ENCODE assay signal across 1 cellular context in the genomic region with DNA sequence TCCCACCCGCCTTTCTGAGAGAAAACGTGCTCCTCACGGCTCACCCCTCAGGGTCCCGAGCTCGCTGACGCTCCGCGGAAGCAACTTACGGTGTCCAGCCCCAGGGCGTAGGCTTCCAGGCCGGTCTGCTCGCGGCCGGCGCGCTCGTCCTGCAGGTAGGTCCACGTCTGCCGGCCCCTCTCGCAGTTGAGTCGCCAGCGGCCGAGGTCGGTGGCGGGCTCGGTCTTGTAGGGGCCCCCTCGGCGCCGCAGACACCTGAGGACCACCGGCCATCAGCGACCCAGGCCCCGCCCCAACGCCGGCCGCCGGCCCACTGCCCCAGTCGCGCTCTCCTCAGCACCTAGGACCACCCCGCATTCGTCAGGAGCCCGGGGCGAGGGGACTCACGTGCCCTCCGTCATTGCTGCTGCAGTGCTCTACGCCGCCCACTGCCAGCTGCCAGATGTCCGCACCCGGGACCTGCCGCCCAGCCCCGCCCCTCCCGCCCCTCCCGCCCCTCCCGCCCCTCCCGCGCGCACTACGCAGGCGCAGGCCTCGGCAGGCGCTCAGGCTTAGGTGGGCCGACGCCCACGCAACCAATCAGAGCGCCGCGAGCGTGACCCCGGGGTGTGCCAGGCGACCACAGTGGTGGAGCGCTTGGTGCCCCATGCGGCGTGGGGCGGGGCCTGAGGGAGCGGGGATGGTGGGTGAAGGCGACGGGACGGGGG.
TF ChIP-seq lines count a peak whose summit lies in the region.

A gene (minus strand): TSS at position 430 of the 707 bp plus-strand sequence. CDS start 29 bp downstream, at position 401.

TF ChIP-seq in HepG2, 621 proteins besides CTCF, POLR2A, EP300 and RAD21 (continued from another document and continues in another):
- TF ChIP-seq, protein P1, sequence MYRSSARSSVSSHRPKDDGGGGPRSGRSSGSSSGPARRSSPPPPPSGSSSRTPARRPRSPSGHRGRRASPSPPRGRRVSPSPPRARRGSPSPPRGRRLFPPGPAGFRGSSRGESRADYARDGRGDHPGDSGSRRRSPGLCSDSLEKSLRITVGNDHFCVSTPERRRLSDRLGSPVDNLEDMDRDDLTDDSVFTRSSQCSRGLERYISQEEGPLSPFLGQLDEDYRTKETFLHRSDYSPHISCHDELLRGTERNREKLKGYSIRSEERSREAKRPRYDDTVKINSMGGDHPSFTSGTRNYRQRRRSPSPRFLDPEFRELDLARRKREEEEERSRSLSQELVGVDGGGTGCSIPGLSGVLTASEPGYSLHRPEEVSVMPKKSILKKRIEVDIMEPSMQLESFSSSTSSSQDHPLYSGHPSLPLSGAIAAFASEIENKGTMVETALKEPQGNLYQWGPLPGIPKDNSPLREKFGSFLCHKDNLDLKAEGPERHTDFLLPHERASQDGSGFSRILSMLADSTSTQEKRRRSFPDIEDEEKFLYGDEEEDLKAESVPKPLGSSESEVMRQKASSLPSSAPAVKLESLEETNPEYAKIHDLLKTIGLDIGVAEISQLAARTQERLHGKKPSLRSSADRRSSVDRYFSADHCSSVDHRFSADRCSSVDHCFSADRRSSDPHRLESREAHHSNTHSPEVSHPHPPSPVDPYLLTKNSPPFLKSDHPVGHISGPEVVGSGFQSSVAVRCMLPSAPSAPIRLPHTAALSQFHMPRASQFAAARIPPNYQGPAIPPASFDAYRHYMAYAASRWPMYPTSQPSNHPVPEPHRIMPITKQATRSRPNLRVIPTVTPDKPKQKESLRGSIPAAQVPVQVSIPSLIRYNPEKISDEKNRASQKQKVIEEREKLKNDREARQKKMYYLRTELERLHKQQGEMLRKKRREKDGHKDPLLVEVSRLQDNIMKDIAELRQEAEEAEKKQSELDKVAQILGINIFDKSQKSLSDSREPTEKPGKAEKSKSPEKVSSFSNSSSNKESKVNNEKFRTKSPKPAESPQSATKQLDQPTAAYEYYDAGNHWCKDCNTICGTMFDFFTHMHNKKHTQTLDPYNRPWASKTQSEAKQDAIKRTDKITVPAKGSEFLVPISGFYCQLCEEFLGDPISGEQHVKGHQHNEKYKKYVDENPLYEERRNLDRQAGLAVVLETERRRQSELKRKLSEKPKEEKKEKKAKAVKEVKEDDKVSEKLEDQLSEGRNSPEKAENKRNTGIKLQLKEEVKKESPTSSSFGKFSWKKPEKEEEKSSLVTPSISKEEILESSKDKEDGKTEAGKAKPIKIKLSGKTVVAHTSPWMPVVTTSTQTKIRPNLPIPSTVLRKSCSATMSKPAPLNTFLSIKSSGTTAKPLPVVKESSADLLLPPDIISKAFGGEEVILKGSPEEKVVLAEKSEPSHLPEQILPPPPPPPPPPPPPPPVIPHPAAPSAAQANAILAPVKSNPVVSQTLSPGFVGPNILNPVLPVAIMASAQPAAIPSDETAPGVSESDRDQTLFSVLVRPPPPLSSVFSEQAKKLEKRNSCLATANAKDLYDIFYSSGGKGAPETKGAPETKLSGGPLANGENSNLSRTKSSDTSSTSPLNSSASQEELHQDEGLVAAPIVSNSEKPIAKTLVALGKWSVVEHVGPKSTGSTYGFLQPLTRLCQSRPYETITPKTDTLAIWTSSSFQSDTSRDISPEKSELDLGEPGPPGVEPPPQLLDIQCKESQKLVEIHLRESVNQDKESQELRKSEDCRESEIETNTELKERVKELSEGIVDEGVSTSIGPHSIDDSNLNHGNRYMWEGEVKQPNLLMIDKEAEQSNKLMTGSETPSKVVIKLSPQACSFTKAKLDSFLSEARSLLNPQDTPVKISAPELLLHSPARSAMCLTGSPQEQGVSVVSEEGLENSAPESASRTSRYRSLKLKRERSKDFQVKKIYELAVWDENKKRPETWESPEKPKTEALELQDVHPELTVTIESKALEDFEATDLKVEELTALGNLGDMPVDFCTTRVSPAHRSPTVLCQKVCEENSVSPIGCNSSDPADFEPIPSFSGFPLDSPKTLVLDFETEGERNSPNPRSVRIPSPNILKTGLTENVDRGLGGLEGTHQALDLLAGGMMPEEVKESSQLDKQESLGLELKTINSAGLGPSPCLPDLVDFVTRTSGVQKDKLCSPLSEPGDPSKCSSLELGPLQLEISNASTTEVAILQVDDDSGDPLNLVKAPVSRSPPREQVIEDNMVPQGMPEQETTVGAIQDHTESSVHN (CRISPR knock-in tag; IDR thresholded peaks at IDR 0.05) = no peak
- TF ChIP-seq ZNF274 (CRISPR knock-in tag; IDR thresholded peaks at IDR 0.05) (peak; percentile 85), MYC (CRISPR knock-in tag; IDR thresholded peaks at IDR 0.05; ENCODE audit: borderline replicate concordance) (peak; percentile 24; the same call in 1 of the 2 replicates), ZNF263 (CRISPR knock-in tag; IDR thresholded peaks at IDR 0.05) (peak; percentile 51), ZNF598 (CRISPR knock-in tag; IDR thresholded peaks at IDR 0.05; ENCODE audit: borderline replicate concordance) (0 out of 2 replicates have a peak, but pooled peaks have one; percentile 42), JUND (CRISPR knock-in tag; IDR thresholded peaks at IDR 0.05) (peak; percentile 15; the same call in 1 of the 2 replicates), ZKSCAN8 (CRISPR knock-in tag; IDR thresholded peaks at IDR 0.05; ENCODE audit: borderline replicate concordance) (no peak), TBX2 (CRISPR knock-in tag; IDR thresholded peaks at IDR 0.05; ENCODE audit: borderline replicate concordance) (peak; percentile 66; the same call in 1 of the 2 replicates), HNRNPK (IDR thresholded peaks at IDR 0.05; ENCODE audit: low read depth, low read length, poor library complexity, severe bottlenecking) (peak; percentile 58), ZNF607 (CRISPR knock-in tag; IDR thresholded peaks at IDR 0.05; ENCODE audit: borderline replicate concordance) (peak; percentile 75; the same call in 1 of the 2 replicates), NR2F1 (CRISPR knock-in tag; IDR thresholded peaks at IDR 0.05) (peak in 1 of 2 experiments; percentile 41; a peak in 1 of 4 replicates), EHMT2 (IDR thresholded peaks at IDR 0.05; ENCODE audit: borderline replicate concordance, low read depth, low read length) (no peak), FOXA3 (CRISPR knock-in tag; IDR thresholded peaks at IDR 0.05) (no peak), HOXA3 (CRISPR knock-in tag; IDR thresholded peaks at IDR 0.05) (peak; percentile 77), EEA1 (CRISPR knock-in tag; IDR thresholded peaks at IDR 0.05; ENCODE audit: borderline replicate concordance) (peak; percentile 74), ZNF546 (CRISPR knock-in tag; conservative IDR thresholded peaks at IDR 0.05) (peak; percentile 63; the same call in 1 of the 2 replicates), HDAC6 (IDR thresholded peaks at IDR 0.05; ENCODE audit: low read depth, low read length) (no peak), ZNF468 (CRISPR knock-in tag; IDR thresholded peaks at IDR 0.05) (0 out of 2 replicates have a peak, but pooled peaks have one; percentile 32), PHF20 (CRISPR knock-in tag; IDR thresholded peaks at IDR 0.05) (peak; percentile 48; the same call in 1 of the 2 replicates), CCDC6 (CRISPR knock-in tag; IDR thresholded peaks at IDR 0.05) (0 out of 2 replicates have a peak, but pooled peaks have one; percentile 13), GATA4 (IDR thresholded peaks at IDR 0.05; ENCODE audit: borderline replicate concordance, low read depth) (peak; percentile 30; the same call in 1 of the 2 replicates), ZBTB38 (CRISPR knock-in tag; IDR thresholded peaks at IDR 0.05) (0 out of 2 replicates have a peak, but pooled peaks have one; percentile 50), ZMYM4 (CRISPR knock-in tag; IDR thresholded peaks at IDR 0.05) (peak; percentile 51; the same call in 1 of the 2 replicates), MAZ (IDR thresholded peaks at IDR 0.05; ENCODE audit: borderline replicate concordance, low read depth, low read length) (peak; percentile 86; the same call in 1 of the 2 replicates), MAZ (CRISPR knock-in tag; IDR thresholded peaks at IDR 0.05; ENCODE audit: low read depth) (no peak), HDAC1 (CRISPR knock-in tag; IDR thresholded peaks at IDR 0.05) (peak; percentile 84), CREM (IDR thresholded peaks at IDR 0.05) (no peak), CREM (CRISPR knock-in tag; IDR thresholded peaks at IDR 0.05) (no peak), PHF5A (CRISPR knock-in tag; IDR thresholded peaks at IDR 0.05; ENCODE audit: low read depth, unreplicated experiment) (no peak)
- TF ChIP-seq, protein P2, sequence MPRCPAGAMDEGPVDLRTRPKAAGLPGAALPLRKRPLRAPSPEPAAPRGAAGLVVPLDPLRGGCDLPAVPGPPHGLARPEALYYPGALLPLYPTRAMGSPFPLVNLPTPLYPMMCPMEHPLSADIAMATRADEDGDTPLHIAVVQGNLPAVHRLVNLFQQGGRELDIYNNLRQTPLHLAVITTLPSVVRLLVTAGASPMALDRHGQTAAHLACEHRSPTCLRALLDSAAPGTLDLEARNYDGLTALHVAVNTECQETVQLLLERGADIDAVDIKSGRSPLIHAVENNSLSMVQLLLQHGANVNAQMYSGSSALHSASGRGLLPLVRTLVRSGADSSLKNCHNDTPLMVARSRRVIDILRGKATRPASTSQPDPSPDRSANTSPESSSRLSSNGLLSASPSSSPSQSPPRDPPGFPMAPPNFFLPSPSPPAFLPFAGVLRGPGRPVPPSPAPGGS (CRISPR knock-in tag; IDR thresholded peaks at IDR 0.05) = 0 out of 2 replicates have a peak, but pooled peaks have one; percentile 33
- TF ChIP-seq, protein P3, sequence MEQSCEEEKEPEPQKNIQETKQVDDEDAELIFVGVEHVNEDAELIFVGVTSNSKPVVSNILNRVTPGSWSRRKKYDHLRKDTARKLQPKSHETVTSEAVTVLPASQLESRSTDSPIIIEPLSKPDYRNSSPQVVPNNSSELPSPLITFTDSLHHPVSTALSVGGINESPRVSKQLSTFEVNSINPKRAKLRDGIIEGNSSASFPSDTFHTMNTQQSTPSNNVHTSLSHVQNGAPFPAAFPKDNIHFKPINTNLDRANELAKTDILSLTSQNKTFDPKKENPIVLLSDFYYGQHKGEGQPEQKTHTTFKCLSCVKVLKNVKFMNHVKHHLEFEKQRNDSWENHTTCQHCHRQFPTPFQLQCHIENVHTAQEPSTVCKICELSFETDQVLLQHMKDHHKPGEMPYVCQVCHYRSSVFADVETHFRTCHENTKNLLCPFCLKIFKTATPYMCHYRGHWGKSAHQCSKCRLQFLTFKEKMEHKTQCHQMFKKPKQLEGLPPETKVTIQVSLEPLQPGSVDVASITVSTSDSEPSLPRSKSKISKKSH (CRISPR knock-in tag; IDR thresholded peaks at IDR 0.05; ENCODE audit: borderline replicate concordance) = 0 out of 2 replicates have a peak, but pooled peaks have one; percentile 58
- TF ChIP-seq, protein P4, sequence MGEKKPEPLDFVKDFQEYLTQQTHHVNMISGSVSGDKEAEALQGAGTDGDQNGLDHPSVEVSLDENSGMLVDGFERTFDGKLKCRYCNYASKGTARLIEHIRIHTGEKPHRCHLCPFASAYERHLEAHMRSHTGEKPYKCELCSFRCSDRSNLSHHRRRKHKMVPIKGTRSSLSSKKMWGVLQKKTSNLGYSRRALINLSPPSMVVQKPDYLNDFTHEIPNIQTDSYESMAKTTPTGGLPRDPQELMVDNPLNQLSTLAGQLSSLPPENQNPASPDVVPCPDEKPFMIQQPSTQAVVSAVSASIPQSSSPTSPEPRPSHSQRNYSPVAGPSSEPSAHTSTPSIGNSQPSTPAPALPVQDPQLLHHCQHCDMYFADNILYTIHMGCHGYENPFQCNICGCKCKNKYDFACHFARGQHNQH (CRISPR knock-in tag; IDR thresholded peaks at IDR 0.05) = peak; percentile 25; the same call in 1 of the 2 replicates
- TF ChIP-seq, protein P5, sequence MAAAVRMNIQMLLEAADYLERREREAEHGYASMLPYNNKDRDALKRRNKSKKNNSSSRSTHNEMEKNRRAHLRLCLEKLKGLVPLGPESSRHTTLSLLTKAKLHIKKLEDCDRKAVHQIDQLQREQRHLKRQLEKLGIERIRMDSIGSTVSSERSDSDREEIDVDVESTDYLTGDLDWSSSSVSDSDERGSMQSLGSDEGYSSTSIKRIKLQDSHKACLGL (CRISPR knock-in tag; IDR thresholded peaks at IDR 0.05) = peak; percentile 88
- TF ChIP-seq, protein P6, sequence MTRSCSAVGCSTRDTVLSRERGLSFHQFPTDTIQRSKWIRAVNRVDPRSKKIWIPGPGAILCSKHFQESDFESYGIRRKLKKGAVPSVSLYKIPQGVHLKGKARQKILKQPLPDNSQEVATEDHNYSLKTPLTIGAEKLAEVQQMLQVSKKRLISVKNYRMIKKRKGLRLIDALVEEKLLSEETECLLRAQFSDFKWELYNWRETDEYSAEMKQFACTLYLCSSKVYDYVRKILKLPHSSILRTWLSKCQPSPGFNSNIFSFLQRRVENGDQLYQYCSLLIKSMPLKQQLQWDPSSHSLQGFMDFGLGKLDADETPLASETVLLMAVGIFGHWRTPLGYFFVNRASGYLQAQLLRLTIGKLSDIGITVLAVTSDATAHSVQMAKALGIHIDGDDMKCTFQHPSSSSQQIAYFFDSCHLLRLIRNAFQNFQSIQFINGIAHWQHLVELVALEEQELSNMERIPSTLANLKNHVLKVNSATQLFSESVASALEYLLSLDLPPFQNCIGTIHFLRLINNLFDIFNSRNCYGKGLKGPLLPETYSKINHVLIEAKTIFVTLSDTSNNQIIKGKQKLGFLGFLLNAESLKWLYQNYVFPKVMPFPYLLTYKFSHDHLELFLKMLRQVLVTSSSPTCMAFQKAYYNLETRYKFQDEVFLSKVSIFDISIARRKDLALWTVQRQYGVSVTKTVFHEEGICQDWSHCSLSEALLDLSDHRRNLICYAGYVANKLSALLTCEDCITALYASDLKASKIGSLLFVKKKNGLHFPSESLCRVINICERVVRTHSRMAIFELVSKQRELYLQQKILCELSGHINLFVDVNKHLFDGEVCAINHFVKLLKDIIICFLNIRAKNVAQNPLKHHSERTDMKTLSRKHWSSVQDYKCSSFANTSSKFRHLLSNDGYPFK (CRISPR knock-in tag; IDR thresholded peaks at IDR 0.05; ENCODE audit: borderline replicate concordance) = peak; percentile 8; the same call in 1 of the 2 replicates
- TF ChIP-seq, protein P7, sequence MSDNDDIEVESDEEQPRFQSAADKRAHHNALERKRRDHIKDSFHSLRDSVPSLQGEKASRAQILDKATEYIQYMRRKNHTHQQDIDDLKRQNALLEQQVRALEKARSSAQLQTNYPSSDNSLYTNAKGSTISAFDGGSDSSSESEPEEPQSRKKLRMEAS (IDR thresholded peaks at IDR 0.05) = peak; percentile 63
- TF ChIP-seq, protein P8, sequence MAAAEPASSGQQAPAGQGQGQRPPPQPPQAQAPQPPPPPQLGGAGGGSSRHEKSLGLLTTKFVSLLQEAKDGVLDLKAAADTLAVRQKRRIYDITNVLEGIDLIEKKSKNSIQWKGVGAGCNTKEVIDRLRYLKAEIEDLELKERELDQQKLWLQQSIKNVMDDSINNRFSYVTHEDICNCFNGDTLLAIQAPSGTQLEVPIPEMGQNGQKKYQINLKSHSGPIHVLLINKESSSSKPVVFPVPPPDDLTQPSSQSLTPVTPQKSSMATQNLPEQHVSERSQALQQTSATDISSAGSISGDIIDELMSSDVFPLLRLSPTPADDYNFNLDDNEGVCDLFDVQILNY (CRISPR knock-in tag; conservative IDR thresholded peaks at IDR 0.05) = no peak
- TF ChIP-seq, protein P9, sequence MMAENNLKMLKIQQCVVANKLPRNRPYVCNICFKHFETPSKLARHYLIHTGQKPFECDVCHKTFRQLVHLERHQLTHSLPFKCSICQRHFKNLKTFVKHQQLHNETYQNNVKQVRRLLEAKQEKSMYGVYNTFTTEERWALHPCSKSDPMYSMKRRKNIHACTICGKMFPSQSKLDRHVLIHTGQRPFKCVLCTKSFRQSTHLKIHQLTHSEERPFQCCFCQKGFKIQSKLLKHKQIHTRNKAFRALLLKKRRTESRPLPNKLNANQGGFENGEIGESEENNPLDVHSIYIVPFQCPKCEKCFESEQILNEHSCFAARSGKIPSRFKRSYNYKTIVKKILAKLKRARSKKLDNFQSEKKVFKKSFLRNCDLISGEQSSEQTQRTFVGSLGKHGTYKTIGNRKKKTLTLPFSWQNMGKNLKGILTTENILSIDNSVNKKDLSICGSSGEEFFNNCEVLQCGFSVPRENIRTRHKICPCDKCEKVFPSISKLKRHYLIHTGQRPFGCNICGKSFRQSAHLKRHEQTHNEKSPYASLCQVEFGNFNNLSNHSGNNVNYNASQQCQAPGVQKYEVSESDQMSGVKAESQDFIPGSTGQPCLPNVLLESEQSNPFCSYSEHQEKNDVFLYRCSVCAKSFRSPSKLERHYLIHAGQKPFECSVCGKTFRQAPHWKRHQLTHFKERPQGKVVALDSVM (CRISPR knock-in tag; IDR thresholded peaks at IDR 0.05) = no peak
